20 cellular contexts compared by ENCODE assay signal in the genomic region with DNA sequence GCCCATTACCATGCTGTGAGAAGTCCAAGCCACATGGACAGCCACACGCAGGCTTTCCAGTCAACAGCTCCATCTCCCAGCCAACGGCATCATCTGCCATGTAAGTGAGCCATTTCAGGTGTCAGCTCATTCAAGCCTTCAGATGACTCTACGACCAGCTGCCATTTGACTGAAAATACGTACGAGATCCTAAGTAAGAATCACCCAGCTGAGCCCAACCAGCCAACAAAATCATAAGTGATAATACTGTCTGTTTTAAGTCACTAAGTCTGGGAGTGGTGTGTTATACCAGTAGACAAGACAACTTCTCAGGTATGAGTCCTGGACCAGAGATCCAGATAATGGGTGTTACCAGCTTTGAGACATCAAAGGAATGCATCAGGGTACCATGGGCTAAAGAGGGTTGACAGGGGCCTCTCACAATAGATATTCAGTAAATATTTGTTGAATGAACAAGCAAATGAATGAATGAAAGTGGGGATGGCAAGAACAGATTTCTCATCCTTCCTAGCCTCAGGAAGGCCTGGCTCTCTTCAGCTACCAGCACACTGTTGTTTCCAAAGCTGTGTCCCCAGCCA.
"Had no signal": no experiment of that assay in that cellular context is flagged by ENCODE, and none has a peak within 500 bp of the region (broad histone marks: within the 10 kb centered on the region; RNA-seq: fewer than 3 reads in every experiment).

No MANE protein-coding gene starts in this region.

- H3K9me3 Mint-ChIP-seq: activated naive CD4-positive, alpha-beta T cell treated with anti-CD3 and anti-CD28 coated beads, Interleukin-2, amount 50 U/mL, for 72 hours; activated T-cell treated with anti-CD3 and anti-CD28 coated beads, Interleukin-2, amount 50 U/mL, for 24 hours; activated T-helper 17 cell treated with anti-CD3 and anti-CD28 coated beads, Interleukin-2, amount 50 U/mL, for 72 hours had no signal

- H3K36me3 Mint-ChIP-seq: activated naive CD4-positive, alpha-beta T cell treated with anti-CD3 and anti-CD28 coated beads, Interleukin-2, amount 50 U/mL, for 72 hours; stimulated activated naive B cell treated with anti-CD40 and anti-IgM and Interleukin-4, amounts not matched to agents 10 μg/mL and 1 μg/mL and 100 μg/mL, for 72 hours had no signal

- DNase-seq: activated CD4-positive, alpha-beta T cell treated with anti-CD3 and anti-CD28 coated beads, Interleukin-2, amount 50 U/mL, for 4 hours; activated CD8-positive, alpha-beta memory T cell treated with anti-CD3 and anti-CD28 coated beads for 24 hours; activated CD8-positive, alpha-beta memory T cell treated with anti-CD3 and anti-CD28 coated beads, Interleukin-2, amount 50 U/mL, for 4 hours; activated T-cell treated with anti-CD3 and anti-CD28 coated beads, Interleukin-2, amount 50 U/mL, for 24 hours; amniotic stem cell; cortex of kidney; endodermal cell; esophagus squamous epithelium; gastrocnemius medialis; heart left ventricle; islet precursor cell; left cardiac atrium; occipital lobe; sigmoid colon; stimulated activated CD4-positive, alpha-beta T cell treated with anti-CD3 and anti-CD28 coated beads, Interleukin-2, amount 100 ng/mL, for 48 hours; stimulated activated CD8-positive, alpha-beta memory T cell treated with anti-CD3 and anti-CD28 coated beads, Interleukin-4, amount 100 ng/mL, for 48 hours; stimulated activated naive B cell treated with anti-CD40 and anti-IgM and Interleukin-4, amounts not matched to agents 10 μg/mL and 1 μg/mL and 100 μg/mL, for 72 hours; T-helper 9 cell had no signal

- H3K4me1 Mint-ChIP-seq: activated T-helper 17 cell treated with anti-CD3 and anti-CD28 coated beads, Interleukin-2, amount 50 U/mL, for 72 hours; stimulated activated naive B cell treated with anti-CD40 and anti-IgM and Interleukin-4, amounts not matched to agents 10 μg/mL and 1 μg/mL and 100 μg/mL, for 72 hours had no signal

- H3K27me3 ChIP-seq: esophagus squamous epithelium, gastrocnemius medialis, heart left ventricle, sigmoid colon had no signal

- ATAC-seq: activated naive CD4-positive, alpha-beta T cell treated with anti-CD3 and anti-CD28 coated beads, Interleukin-2, amount 50 U/mL, for 72 hours; activated T-helper 17 cell treated with anti-CD3 and anti-CD28 coated beads, Interleukin-2, amount 50 U/mL, for 72 hours; gastrocnemius medialis; heart left ventricle; stimulated activated naive B cell treated with anti-CD40 and anti-IgM and Interleukin-4, amounts not matched to agents 10 μg/mL and 1 μg/mL and 100 μg/mL, for 72 hours had no signal

- H3K27ac ChIP-seq: esophagus squamous epithelium, gastrocnemius medialis, sigmoid colon had no signal

- H3K27ac Mint-ChIP-seq: activated naive CD4-positive, alpha-beta T cell treated with anti-CD3 and anti-CD28 coated beads, Interleukin-2, amount 50 U/mL, for 72 hours; activated T-cell treated with anti-CD3 and anti-CD28 coated beads, Interleukin-2, amount 50 U/mL, for 24 hours; activated T-helper 17 cell treated with anti-CD3 and anti-CD28 coated beads, Interleukin-2, amount 50 U/mL, for 72 hours; endodermal cell; stimulated activated naive B cell treated with anti-CD40 and anti-IgM and Interleukin-4, amounts not matched to agents 10 μg/mL and 1 μg/mL and 100 μg/mL, for 72 hours had no signal

- H3K4me3 Mint-ChIP-seq: activated T-cell treated with anti-CD3 and anti-CD28 coated beads, Interleukin-2, amount 50 U/mL, for 24 hours; activated T-helper 17 cell treated with anti-CD3 and anti-CD28 coated beads, Interleukin-2, amount 50 U/mL, for 72 hours; endodermal cell; stimulated activated naive B cell treated with anti-CD40 and anti-IgM and Interleukin-4, amounts not matched to agents 10 μg/mL and 1 μg/mL and 100 μg/mL, for 72 hours had no signal

- H3K4me1 ChIP-seq: esophagus squamous epithelium, gastrocnemius medialis had no signal

- H3K4me3 ChIP-seq: esophagus squamous epithelium, gastrocnemius medialis, heart left ventricle, sigmoid colon had no signal

- H3K9me3 ChIP-seq: esophagus squamous epithelium, gastrocnemius medialis, sigmoid colon had no signal

- H3K36me3 ChIP-seq: esophagus squamous epithelium, gastrocnemius medialis, heart left ventricle, sigmoid colon had no signal
